In genomic region chr3:23041918-23042696, GRCh38 we compare ENCODE assay signal across 18 cellular contexts.
DNase-seq lines count a peak whose midpoint lies in the region; ATAC-seq and TF ChIP-seq lines count a peak whose summit lies in the region.
"Had no signal": no experiment of that assay in that cellular context is flagged by ENCODE, and none has a peak within 500 bp of the region (broad histone marks: within the 10 kb centered on the region; RNA-seq: fewer than 3 reads in every experiment).

No MANE protein-coding gene starts in this region.

- ATAC-seq in lower lobe of right lung = peak; percentile 46 to 61
- ATAC-seq in HG03108 (IDR thresholded peaks at IDR 0.05; ENCODE audit: unreplicated experiment) = no peak
- ATAC-seq: A549; activated CD8-positive, alpha-beta memory T cell treated with anti-CD3 and anti-CD28 coated beads, Interleukin-2, amount 10 ng/mL, durations not matched to agents 7 days and 5 days; CD8-positive, alpha-beta T cell had no signal

- no peaks in the 10 kb centered on the region for H3K36me3 ChIP-seq in lower lobe of right lung
- H3K36me3 ChIP-seq: sigmoid colon had no signal

- H3K27ac ChIP-seq in lower lobe of right lung = no peak overlapping the region
- H3K27ac ChIP-seq: A549, sigmoid colon had no signal

- peaks cover 13% of the 10 kb centered on the region for H3K9me3 ChIP-seq in lower lobe of right lung

- intact Hi-C loops in lower lobe of right lung (cut with DNase I) = no loop called here

- DNase-seq in AG08395 (ENCODE audit: low spot score) (peak; percentile 21), LoVo (ENCODE audit: low spot score) (peak; percentile 34), dedifferentiated amniotic fluid mesenchymal stem cell (ENCODE audit: extremely low spot score) (peak; percentile 56), lower lobe of right lung (no peak), iPS-NIHi11 (ENCODE audit: low spot score) (no peak), mesenteric fat pad (ENCODE audit: low spot score) (no peak), NCI-H524 treated with DMSO at 0.1 percent for 48 hours (lab: John Stamatoyannopoulos, UW) (no peak)
- DNase-seq: activated CD4-positive, CD25-positive, alpha-beta regulatory T cell treated with anti-CD3 and anti-CD28 coated beads, Interleukin-2, amount 50 U/mL, for 72 hours; activated CD8-positive, alpha-beta memory T cell treated with anti-CD3 and anti-CD28 coated beads, Interleukin-2, amount 10 ng/mL, durations not matched to agents 7 days and 5 days; CD8-positive, alpha-beta T cell; MV-4-11; NCI-H2107; NCI-H82; sigmoid colon; stimulated activated CD4-positive, alpha-beta T cell treated with anti-CD3 and anti-CD28 coated beads, Interleukin-4, amount 100 ng/mL, for 1 hour; T-helper 2 cell had no signal

- H3K4me1 ChIP-seq in lower lobe of right lung = peaks cover 21% of the 10 kb centered on the region
- H3K4me1 ChIP-seq: A549 had no signal

- TF ChIP-seq CTCF in lower lobe of right lung (IDR thresholded peaks at IDR 0.05) = no peak

- H3K27me3 ChIP-seq in lower lobe of right lung (ENCODE audit: low read depth) = no peaks in the 10 kb centered on the region
- H3K27me3 ChIP-seq: sigmoid colon had no signal

- no peak overlapping the region for H3K4me3 ChIP-seq in lower lobe of right lung
- H3K4me3 ChIP-seq: A549, sigmoid colon had no signal

Comparison
In these comparisons a context has a peak if more than half of its experiments do, and no peak if none do; other contexts are left out.
1. DNase-seq: peak in AG08395 (single experiment), LoVo (single experiment) and dedifferentiated amniotic fluid mesenchymal stem cell (single experiment); none in lower lobe of right lung (single experiment), iPS-NIHi11 (single experiment), mesenteric fat pad (single experiment) and NCI-H524 treated with DMSO at 0.1 percent for 48 hours (single experiment).